ENCODE assay signal across 8 cellular contexts in the genomic region with DNA sequence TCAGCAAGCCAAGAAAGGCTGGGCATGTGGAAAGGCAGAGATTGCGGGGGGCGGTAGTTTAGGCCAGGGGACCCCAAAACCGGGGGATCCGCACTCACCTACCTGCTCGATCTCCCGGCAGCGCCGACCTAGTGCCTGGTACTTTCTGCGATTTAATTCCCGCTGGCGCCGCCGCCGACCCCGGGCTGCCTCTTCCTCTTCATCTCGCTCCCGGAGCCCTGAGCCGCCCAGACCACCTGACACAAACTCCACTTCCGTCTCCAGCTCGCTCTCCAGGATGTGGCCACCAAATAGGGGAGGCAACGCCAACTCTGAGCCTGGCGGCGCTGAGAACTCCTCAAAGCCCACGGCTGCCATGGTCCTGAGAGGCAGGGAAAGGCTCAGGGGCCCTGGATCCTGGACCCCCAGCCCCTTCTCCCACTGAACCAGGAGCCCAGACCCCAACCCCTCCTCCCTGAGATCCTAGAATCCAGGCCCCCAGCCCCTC. TPM values are rescaled to one million over a fixed set of nuclear protein-coding genes. Genes with fewer than 3 reads are reported as not detected.
A peak's percentile ranks its signal among the peaks of the same experiment; 100 is the strongest.
DNase-seq lines count a peak whose midpoint lies in the region; ATAC-seq and TF ChIP-seq lines count a peak whose summit lies in the region.

No MANE protein-coding gene starts in this region.

- H3K9me3 ChIP-seq in OCI-LY7 (ENCODE audit: low read length) (no peaks in the 10 kb centered on the region), ovary (no peaks in the 10 kb centered on the region)

- CTCF ChIA-PET in OCI-LY7 (lab: Charles Lee; ENCODE audit: unreplicated experiment): interaction anchor here (1.3 kb wide), 1 partner anchor 23 kb away, joined by 6 read pairs; the partner anchor contains the start of gene CNOT3

- H3K9me2 ChIP-seq in OCI-LY7 (ENCODE audit: insufficient read depth, low read length): no peaks in the 10 kb centered on the region

- 16 to 35% (median 28%) methylated on average over 24 of the region's 24 CpGs for WGBS in ovary, 3 donors

- peak overlapping the region; percentile 94 for H3K4me2 ChIP-seq in OCI-LY7 (ENCODE audit: low read length)

- no peaks in the 10 kb centered on the region for H3K27me3 ChIP-seq in ovary

- DNase-seq in NCI-H2171 treated with DMSO at 0.1 percent for 48 hours (lab: John Stamatoyannopoulos, UW) (peak; percentile 51), NCI-H2171 (lab: John Stamatoyannopoulos, UW) (no peak), OCI-LY7 (ENCODE audit: low spot score) (peak; percentile 62), glutamatergic neuron (no peak), ovary (peak in 2 of 5 donors; percentile 47 to 56), NCI-H226 (no peak)
- peak; percentile 33 for DNase-seq in activated naive CD4-positive, alpha-beta T cell treated with anti-CD3 and anti-CD28 coated beads, Interleukin-2, amount 50 U/mL, for 16 hours

- intact Hi-C loops in OCI-LY7 (cut with micrococcal nuclease; ENCODE audit: unreplicated experiment) (no loop called here), ovary (cut with DNase I) (loop anchor here in 1 of 4 donors (10.0 kb wide), 1 partner anchor 240 kb away; no protein-coding TSS in a partner anchor)

- H4K20me1 ChIP-seq in OCI-LY7 (ENCODE audit: insufficient read depth, low read length): 0 out of 2 replicates have a peak, but pooled peaks cover 5% of the 10 kb centered on the region

- POLR2A ChIA-PET in OCI-LY7 (lab: Charles Lee): interaction anchor here (1.5 kb wide), 1 partner anchor 23 kb away, joined by 7 read pairs; the partner anchor contains the start of gene CNOT3

- H3K27me3 Mint-ChIP-seq in glutamatergic neuron (ENCODE audit: unreplicated experiment): peaks cover 15% of the 10 kb centered on the region

- H3K27ac ChIP-seq in OCI-LY7 (ENCODE audit: low read depth, low read length, poor library complexity, severe bottlenecking) (peak overlapping the region; percentile 66), ovary (no peak overlapping the region)

- peak overlapping the region; percentile 76 for H3K27ac Mint-ChIP-seq in glutamatergic neuron (ENCODE audit: unreplicated experiment)

- H3K36me3 ChIP-seq in OCI-LY7 (ENCODE audit: insufficient read depth, low read length): peaks cover 58% of the 10 kb centered on the region
- no peaks in the 10 kb centered on the region for H3K36me3 ChIP-seq in ovary

- H3K9me3 Mint-ChIP-seq in glutamatergic neuron (ENCODE audit: unreplicated experiment): peaks cover 17% of the 10 kb centered on the region

- TF ChIP-seq EP300 in ovary (IDR thresholded peaks at IDR 0.05): no peak

- TF ChIP-seq CTCF in OCI-LY7 (conservative IDR thresholded peaks at IDR 0.05; ENCODE audit: low read length): no peak
- TF ChIP-seq CTCF in glutamatergic neuron (IDR thresholded peaks at IDR 0.05; ENCODE audit: partially characterized antibody, unreplicated experiment): no peak
- TF ChIP-seq CTCF in ovary (IDR thresholded peaks at IDR 0.05): no peak

- no TSS peak for BruUV-seq in OCI-LY7 (replicated peaks; lab: Mats Ljungman, UMichigan)

- H3K4me3 ChIP-seq in OCI-LY7 (ENCODE audit: low read depth, low read length, poor library complexity, severe bottlenecking) (peak overlapping the region; percentile 92), ovary (peak overlapping the region; percentile 72)

- H3K4me3 Mint-ChIP-seq in glutamatergic neuron (ENCODE audit: unreplicated experiment): peak overlapping the region; percentile 96

- H3K36me3 Mint-ChIP-seq in glutamatergic neuron (ENCODE audit: unreplicated experiment): peaks cover 8% of the 10 kb centered on the region

- TF ChIP-seq POLR2A in ovary (IDR thresholded peaks at IDR 0.05): no peak

- H3K79me2 ChIP-seq in OCI-LY7 (ENCODE audit: insufficient read depth, low read depth, low read length): peaks cover 29% of the 10 kb centered on the region

- no peak for ATAC-seq in HG02884 (IDR thresholded peaks at IDR 0.05; ENCODE audit: unreplicated experiment)

- no peak overlapping the region for H2AFZ ChIP-seq in OCI-LY7 (ENCODE audit: low read length)

- peaks cover 10% of the 10 kb centered on the region for H3K4me1 Mint-ChIP-seq in glutamatergic neuron (ENCODE audit: low read depth, unreplicated experiment)

- H3K4me1 ChIP-seq in OCI-LY7 (ENCODE audit: insufficient read depth, low read length, poor library complexity, severe bottlenecking) (peaks cover 16% of the 10 kb centered on the region), ovary (ENCODE audit: insufficient read depth) (peaks cover 10% of the 10 kb centered on the region)

RNA-seq across cellular contexts. Expression of gene TFPT, which starts 1.1 kb away (rescaled TPM):
- 17.2 and 30.1 TPM in 2 replicates for total RNA-seq in OCI-LY7 (2014; rRNA removed; shearing (Covaris generic))
- total RNA-seq in OCI-LY7 (2022) (17.4 and 20.2 TPM in 2 replicates), glutamatergic neuron (ENCODE audit: unreplicated experiment) (21.9 TPM), ovary (10 to 100 TPM in 6 of 7 donors, 1 to 10 TPM in 1; 7.6 to 18.3 (median 12.8) TPM)
- 10 to 100 TPM in 1 of 2 donors, 1 to 10 TPM in 1; 2.4 to 14.1 TPM for polyA plus RNA-seq in ovary

RNA-seq across cellular contexts. Expression of gene PRPF31, which starts 1.2 kb away (rescaled TPM):
- 50.9 and 53.0 TPM in 2 replicates for total RNA-seq in OCI-LY7 (2014; rRNA removed; shearing (Covaris generic))
- 47.3 and 47.8 TPM in 2 replicates for total RNA-seq in OCI-LY7 (2022)
- 55.5 TPM for total RNA-seq in glutamatergic neuron (ENCODE audit: unreplicated experiment)
- total RNA-seq in ovary: 10 to 100 TPM; 30.0 to 59.5 (median 48.8) TPM
- 10 to 100 TPM; 51.1 to 62.2 TPM for polyA plus RNA-seq in ovary

RNA-seq across cellular contexts. Expression of gene NDUFA3, which starts 11.7 kb away (rescaled TPM):
- total RNA-seq in OCI-LY7 (2014; rRNA removed; shearing (Covaris generic)): 32.0 and 92.4 TPM in 2 replicates
- total RNA-seq in OCI-LY7 (2022) (86.3 and 98.2 TPM in 2 replicates), glutamatergic neuron (ENCODE audit: unreplicated experiment) (143 TPM), ovary (100 to 1,000 TPM in 3 of 7 donors, 10 to 100 TPM in 3, 1 to 10 TPM in 1; 6.2 to 110 (median 82.1) TPM)
- polyA plus RNA-seq in ovary: 100 to 1,000 TPM in 1 of 2 donors, 10 to 100 TPM in 1; 58.3 to 110 TPM

RNA-seq across cellular contexts. Expression of gene OSCAR, which starts 13.8 kb away (rescaled TPM):
- 0.15 and 0.32 TPM in 2 replicates for total RNA-seq in OCI-LY7 (2014; rRNA removed; shearing (Covaris generic))
- total RNA-seq in OCI-LY7 (2022) (0.39 TPM in 1 of 2 replicates, not detected in the other), glutamatergic neuron (ENCODE audit: unreplicated experiment) (not detected), ovary (1 to 10 TPM; 1.4 to 3.8 (median 2.1) TPM)
- 1 to 10 TPM; 1.1 to 1.4 TPM for polyA plus RNA-seq in ovary

RNA-seq across cellular contexts. Expression of gene CNOT3, which starts 23.2 kb away (rescaled TPM):
- 15.2 and 18.4 TPM in 2 replicates for total RNA-seq in OCI-LY7 (2014; rRNA removed; shearing (Covaris generic))
- 54.8 and 65.1 TPM in 2 replicates for total RNA-seq in OCI-LY7 (2022)
- total RNA-seq in glutamatergic neuron (ENCODE audit: unreplicated experiment): 56.9 TPM
- 10 to 100 TPM; 14.4 to 44.8 (median 41.6) TPM for total RNA-seq in ovary
- 10 to 100 TPM; 30.9 to 65.6 TPM for polyA plus RNA-seq in ovary

Comparison
In these comparisons a context has a peak if more than half of its experiments do, and no peak if none do; other contexts are left out.
1. DNase-seq: peak in NCI-H2171 treated with DMSO at 0.1 percent for 48 hours (single experiment), OCI-LY7 (single experiment) and activated naive CD4-positive, alpha-beta T cell treated with anti-CD3 and anti-CD28 coated beads, Interleukin-2, amount 50 U/mL, for 16 hours (single experiment); none in NCI-H2171 (single experiment), glutamatergic neuron (single experiment) and NCI-H226 (single experiment).